9 cellular contexts compared by ENCODE assay signal in the genomic region with DNA sequence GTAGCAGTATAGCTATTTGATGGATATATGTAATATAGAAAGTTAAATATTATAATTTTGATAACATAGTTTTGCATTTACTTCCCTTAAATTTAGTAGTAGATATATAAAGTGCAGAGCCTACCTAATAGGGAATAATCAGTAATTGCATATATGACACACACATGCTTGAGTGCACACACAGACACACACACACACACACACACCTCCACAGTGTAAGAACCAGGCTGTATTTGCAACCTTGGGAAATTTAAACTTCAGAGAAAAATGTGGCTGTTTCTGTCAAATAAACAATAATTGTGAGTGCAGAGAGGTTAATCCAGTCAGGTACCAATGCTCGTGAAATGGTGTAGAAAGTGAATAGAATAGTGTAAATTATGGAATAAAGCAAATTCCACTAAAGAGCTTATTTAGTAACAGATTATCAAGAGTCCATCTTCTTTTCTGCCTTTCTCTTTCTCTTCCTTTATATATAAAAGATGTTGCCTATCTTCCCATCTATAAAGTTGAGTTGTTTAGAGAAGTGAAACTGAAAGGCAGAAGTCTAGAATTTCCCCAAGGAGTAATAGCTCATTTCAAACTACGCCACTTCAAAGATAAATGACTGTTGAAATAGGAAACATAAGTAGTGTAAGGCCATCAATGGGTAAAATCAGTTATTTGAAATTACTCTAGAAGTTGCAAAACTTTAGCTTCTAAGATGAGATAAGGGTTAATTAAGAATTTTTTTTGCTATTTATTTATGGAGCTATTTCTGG.
DNase-seq lines count a peak whose midpoint lies in the region; ATAC-seq and TF ChIP-seq lines count a peak whose summit lies in the region.
"Had no signal": no experiment of that assay in that cellular context is flagged by ENCODE, and none has a peak within 500 bp of the region (broad histone marks: within the 10 kb centered on the region; RNA-seq: fewer than 3 reads in every experiment).

No MANE protein-coding gene starts in this region.

- H3K36me3 Mint-ChIP-seq in activated T-cell treated with anti-CD3 and anti-CD28 coated beads, Interleukin-2, amount 50 U/mL, for 4 hours (ENCODE audit: insufficient read depth) = peaks cover 2% of the 10 kb centered on the region
- no peaks in the 10 kb centered on the region for H3K36me3 Mint-ChIP-seq in stimulated activated naive CD8-positive, alpha-beta T cell treated with anti-CD3 and anti-CD28 coated beads, Interleukin-15, Interleukin-2, amounts not matched to agents 100 ng/mL and 50 ng/mL, for 24 hours (ENCODE audit: low read depth)

- peak overlapping the region; percentile 55 for H3K4me3 Mint-ChIP-seq in activated T-cell treated with anti-CD3 and anti-CD28 coated beads, Interleukin-2, amount 50 U/mL, for 4 hours
- peak overlapping the region; percentile 35 for H3K4me3 Mint-ChIP-seq in stimulated activated naive CD8-positive, alpha-beta T cell treated with anti-CD3 and anti-CD28 coated beads, Interleukin-15, Interleukin-2, amounts not matched to agents 100 ng/mL and 50 ng/mL, for 24 hours

- peak; percentile 90 to 96 for ATAC-seq in activated T-cell treated with anti-CD3 and anti-CD28 coated beads, Interleukin-2, amount 50 U/mL, for 4 hours
- ATAC-seq in HG03045 (IDR thresholded peaks at IDR 0.05; ENCODE audit: unreplicated experiment) (peak; percentile 90), SK-N-SH treated with all-trans-retinoic acid at 6 μM for 48 hours (peak; percentile 28; the same call in 1 of the 3 replicates)
- ATAC-seq: heart left ventricle had no signal

- no peak for DNase-seq in activated T-cell treated with anti-CD3 and anti-CD28 coated beads, Interleukin-2, amount 50 U/mL, for 4 hours
- no peak for DNase-seq in activated T-cell treated with anti-CD3 and anti-CD28 coated beads, Interleukin-2, amount 50 U/mL, for 1 hour
- no peak for DNase-seq in mesenteric fat pad (ENCODE audit: low spot score)
- no peak for DNase-seq in NCI-H2029 (lab: John Stamatoyannopoulos, UW)
- DNase-seq in cerebellar nuclear complex (lab: John Stamatoyannopoulos, UW) = no peak
- DNase-seq: heart left ventricle had no signal

- peaks cover 3% of the 10 kb centered on the region for H3K9me3 Mint-ChIP-seq in activated T-cell treated with anti-CD3 and anti-CD28 coated beads, Interleukin-2, amount 50 U/mL, for 4 hours
- no peaks in the 10 kb centered on the region for H3K9me3 Mint-ChIP-seq in stimulated activated naive CD8-positive, alpha-beta T cell treated with anti-CD3 and anti-CD28 coated beads, Interleukin-15, Interleukin-2, amounts not matched to agents 100 ng/mL and 50 ng/mL, for 24 hours

- H3K27me3 Mint-ChIP-seq in activated T-cell treated with anti-CD3 and anti-CD28 coated beads, Interleukin-2, amount 50 U/mL, for 4 hours (ENCODE audit: low read depth) = no peaks in the 10 kb centered on the region
- peaks cover 4% of the 10 kb centered on the region for H3K27me3 Mint-ChIP-seq in stimulated activated naive CD8-positive, alpha-beta T cell treated with anti-CD3 and anti-CD28 coated beads, Interleukin-15, Interleukin-2, amounts not matched to agents 100 ng/mL and 50 ng/mL, for 24 hours

- peak overlapping the region; percentile 81 for H3K27ac Mint-ChIP-seq in stimulated activated naive CD8-positive, alpha-beta T cell treated with anti-CD3 and anti-CD28 coated beads, Interleukin-15, Interleukin-2, amounts not matched to agents 100 ng/mL and 50 ng/mL, for 24 hours

- H3K4me1 Mint-ChIP-seq in activated T-cell treated with anti-CD3 and anti-CD28 coated beads, Interleukin-2, amount 50 U/mL, for 4 hours (ENCODE audit: low read depth) = peaks cover 14% of the 10 kb centered on the region
- peaks cover 26% of the 10 kb centered on the region for H3K4me1 Mint-ChIP-seq in stimulated activated naive CD8-positive, alpha-beta T cell treated with anti-CD3 and anti-CD28 coated beads, Interleukin-15, Interleukin-2, amounts not matched to agents 100 ng/mL and 50 ng/mL, for 24 hours (ENCODE audit: low read depth)

TF ChIP-seq in SK-N-SH treated with all-trans-retinoic acid at 6 μM for 48 hours, 23 proteins besides CTCF, POLR2A, EP300 and RAD21:
- no peak for TF ChIP-seq ARNTL (CRISPR knock-in tag; IDR thresholded peaks at IDR 0.05; ENCODE audit: borderline replicate concordance, low read depth)
- TF ChIP-seq SNAI2 (CRISPR knock-in tag; IDR thresholded peaks at IDR 0.05) = no peak
- TF ChIP-seq, protein P1, sequence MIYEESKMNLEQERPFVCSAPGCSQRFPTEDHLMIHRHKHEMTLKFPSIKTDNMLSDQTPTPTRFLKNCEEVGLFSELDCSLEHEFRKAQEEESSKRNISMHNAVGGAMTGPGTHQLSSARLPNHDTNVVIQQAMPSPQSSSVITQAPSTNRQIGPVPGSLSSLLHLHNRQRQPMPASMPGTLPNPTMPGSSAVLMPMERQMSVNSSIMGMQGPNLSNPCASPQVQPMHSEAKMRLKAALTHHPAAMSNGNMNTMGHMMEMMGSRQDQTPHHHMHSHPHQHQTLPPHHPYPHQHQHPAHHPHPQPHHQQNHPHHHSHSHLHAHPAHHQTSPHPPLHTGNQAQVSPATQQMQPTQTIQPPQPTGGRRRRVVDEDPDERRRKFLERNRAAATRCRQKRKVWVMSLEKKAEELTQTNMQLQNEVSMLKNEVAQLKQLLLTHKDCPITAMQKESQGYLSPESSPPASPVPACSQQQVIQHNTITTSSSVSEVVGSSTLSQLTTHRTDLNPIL (CRISPR knock-in tag; IDR thresholded peaks at IDR 0.05; ENCODE audit: low read depth) = no peak
- TF ChIP-seq TOX (CRISPR knock-in tag; IDR thresholded peaks at IDR 0.05; ENCODE audit: borderline replicate concordance) = no peak
- TF ChIP-seq ZNF565 (CRISPR knock-in tag; conservative IDR thresholded peaks at IDR 0.05; ENCODE audit: low read depth) = no peak
- TF ChIP-seq BACH2 (CRISPR knock-in tag; IDR thresholded peaks at IDR 0.05; ENCODE audit: borderline replicate concordance) = no peak
- TF ChIP-seq TSHZ2 (CRISPR knock-in tag; IDR thresholded peaks at IDR 0.05) = no peak
- TF ChIP-seq RARB (CRISPR knock-in tag; IDR thresholded peaks at IDR 0.05) = no peak
- TF ChIP-seq ZFP3 (CRISPR knock-in tag; IDR thresholded peaks at IDR 0.05) = no peak

Comparison
In these comparisons a context has a peak if more than half of its experiments do, and no peak if none do; other contexts are left out.
1. ATAC-seq: peak in every context shown above with its lines; median percentile 93 in activated T-cell treated with anti-CD3 and anti-CD28 coated beads, Interleukin-2, amount 50 U/mL, for 4 hours; 90 in HG03045; 28 in SK-N-SH treated with all-trans-retinoic acid at 6 μM for 48 hours.